In genomic region chr12:14843425-14843887, GRCh38 we compare ENCODE assay signal across 21 cellular contexts. TPM values are rescaled to one million over a fixed set of nuclear protein-coding genes. Genes with fewer than 3 reads are reported as not detected.
A peak's percentile ranks its signal among the peaks of the same experiment; 100 is the strongest.
DNase-seq lines count a peak whose midpoint lies in the region; ATAC-seq and TF ChIP-seq lines count a peak whose summit lies in the region.
"Had no signal": no experiment of that assay in that cellular context is flagged by ENCODE, and none has a peak within 500 bp of the region (broad histone marks: within the 10 kb centered on the region; RNA-seq: fewer than 3 reads in every experiment).

ART4 (minus strand) TSS chr12:14843526; CDS start chr12:14843113, 413 bp downstream.

- no peak for ATAC-seq in T-helper 17 cell
- ATAC-seq in HG03442 (IDR thresholded peaks at IDR 0.05; ENCODE audit: unreplicated experiment) = no peak
- no peak for ATAC-seq in GM18511 (IDR thresholded peaks at IDR 0.05; ENCODE audit: unreplicated experiment)
- no peak for ATAC-seq in GM21381 (IDR thresholded peaks at IDR 0.05; ENCODE audit: unreplicated experiment)
- ATAC-seq: left colon; stimulated activated memory B cell treated with anti-CD40 and anti-IgM and Interleukin-4, amounts not matched to agents 10 μg/mL and 1 μg/mL and 100 μg/mL, for 72 hours; WTC11 had no signal

- H3K27me3 ChIP-seq in tibial nerve = no peaks in the 10 kb centered on the region

- no peak for DNase-seq in T-helper 17 cell
- peak; percentile 55 for DNase-seq in fibroblast of pulmonary artery (ENCODE audit: low read depth)
- no peak for DNase-seq in tibial nerve (ENCODE audit: low spot score in 2 of 2)
- DNase-seq in NCI-H226 = no peak
- DNase-seq: activated CD8-positive, alpha-beta memory T cell treated with anti-CD3 and anti-CD28 coated beads, Interleukin-2, amount 50 U/mL, for 4 hours; amniotic stem cell; effector CD4-positive, alpha-beta T cell; glutamatergic neuron; GOT3; left colon; NCI-H524 treated with DMSO at 0.1 percent for 48 hours; SIG-M5; stimulated activated CD4-positive, alpha-beta T cell treated with anti-CD3 and anti-CD28 coated beads, Interleukin-2, amount 100 ng/mL, for 48 hours had no signal

- TF ChIP-seq CTCF in fibroblast of pulmonary artery (IDR thresholded peaks at IDR 0.05; ENCODE audit: low read length, missing control alignments) (no peak), tibial nerve (IDR thresholded peaks at IDR 0.05) (no peak)

- H3K4me1 ChIP-seq in mesodermal cell (ENCODE audit: control insufficient read depth, insufficient read depth, low read length, poor library complexity, severe bottlenecking) = peaks cover 20% of the 10 kb centered on the region
- H3K4me1 ChIP-seq in tibial nerve = peaks cover 0 to 60% (median 20%) of the 10 kb centered on the region in 4 donors

- no peak within 1 kb of the TSS for H3K4me3 Mint-ChIP-seq in T-helper 17 cell
- H3K4me3 Mint-ChIP-seq: CD14-positive monocyte; stimulated activated memory B cell treated with anti-CD40 and anti-IgM and Interleukin-4, amounts not matched to agents 10 μg/mL and 1 μg/mL and 100 μg/mL, for 72 hours; WTC11 had no signal

- peaks cover 12% of the 10 kb centered on the region for H3K36me3 ChIP-seq in mesodermal cell (ENCODE audit: control insufficient read depth, insufficient read depth, low read length)
- H3K36me3 ChIP-seq in tibial nerve = no peaks in the 10 kb centered on the region

- H3K36me3 Mint-ChIP-seq in T-helper 17 cell (ENCODE audit: low read depth) = no peaks in the 10 kb centered on the region
- H3K36me3 Mint-ChIP-seq: CD14-positive monocyte had no signal

- peak within 1 kb of the TSS; percentile 32 for H3K27ac Mint-ChIP-seq in T-helper 17 cell
- H3K27ac Mint-ChIP-seq: CD14-positive monocyte; stimulated activated memory B cell treated with anti-CD40 and anti-IgM and Interleukin-4, amounts not matched to agents 10 μg/mL and 1 μg/mL and 100 μg/mL, for 72 hours; WTC11 had no signal

- peak within 1 kb of the TSS; percentile 38 for H3K4me3 ChIP-seq in fibroblast of pulmonary artery (replicated peaks; ENCODE audit: low read depth, low read length)
- no peak within 1 kb of the TSS for H3K4me3 ChIP-seq in mesodermal cell (ENCODE audit: extremely low read depth, insufficient read depth, low read length, poor library complexity, severe bottlenecking)
- H3K4me3 ChIP-seq in tibial nerve = no peak within 1 kb of the TSS

- peaks cover 22% of the 10 kb centered on the region for H3K27me3 Mint-ChIP-seq in T-helper 17 cell
- H3K27me3 Mint-ChIP-seq: stimulated activated memory B cell treated with anti-CD40 and anti-IgM and Interleukin-4, amounts not matched to agents 10 μg/mL and 1 μg/mL and 100 μg/mL, for 72 hours had no signal

- peaks cover 4% of the 10 kb centered on the region for H3K4me1 Mint-ChIP-seq in T-helper 17 cell

- TF ChIP-seq EP300 in tibial nerve (IDR thresholded peaks at IDR 0.05) = no peak

- no peak for TF ChIP-seq POLR2A in tibial nerve (IDR thresholded peaks at IDR 0.05)

- WGBS in mesodermal cell (ENCODE audit: insufficient coverage in 2 of 2), 2 experiments = 78 to 87% methylated on average over 6 to 7 of the region's 10 CpGs
- 74 to 81% methylated on average over 10 of the region's 10 CpGs for WGBS in tibial nerve, 2 donors

- peak within 1 kb of the TSS; percentile 50 for H3K27ac ChIP-seq in mesodermal cell (ENCODE audit: low read depth, low read length, severe bottlenecking)
- H3K27ac ChIP-seq in tibial nerve = peak within 1 kb of the TSS in 3 of 4 donors; percentile 52 to 75 (median 74)

- H3K9me3 ChIP-seq in T-helper 17 cell (ENCODE audit: control insufficient read depth, low read length, poor library complexity, severe bottlenecking) = no peaks in the 10 kb centered on the region
- H3K9me3 ChIP-seq in mesodermal cell (ENCODE audit: control insufficient read depth, low read length) = no peaks in the 10 kb centered on the region
- H3K9me3 ChIP-seq in tibial nerve = no peaks in the 10 kb centered on the region

RNA-seq across cellular contexts. Expression of gene ART4, which starts in this region (rescaled TPM):
- total RNA-seq in T-helper 17 cell (under 1 TPM in 1 of 2 donors, not detected in 1; 0.05 TPM), tibial nerve (1 to 10 TPM in 2 of 4 donors, under 1 TPM in 2; under 0.01 to 5.9 (median 1.4) TPM)
- polyA plus RNA-seq in mesodermal cell (2013, experiment 1 of 2) = 8.8 TPM
- 6.3 TPM for polyA plus RNA-seq in mesodermal cell (2013, experiment 2 of 2)
- total RNA-seq: osteoblast, WTC11 had no signal
- polyA plus RNA-seq: CD14-positive monocyte had no signal
